Comparison of ENCODE assay signal across 8 cellular contexts in the genomic region with DNA sequence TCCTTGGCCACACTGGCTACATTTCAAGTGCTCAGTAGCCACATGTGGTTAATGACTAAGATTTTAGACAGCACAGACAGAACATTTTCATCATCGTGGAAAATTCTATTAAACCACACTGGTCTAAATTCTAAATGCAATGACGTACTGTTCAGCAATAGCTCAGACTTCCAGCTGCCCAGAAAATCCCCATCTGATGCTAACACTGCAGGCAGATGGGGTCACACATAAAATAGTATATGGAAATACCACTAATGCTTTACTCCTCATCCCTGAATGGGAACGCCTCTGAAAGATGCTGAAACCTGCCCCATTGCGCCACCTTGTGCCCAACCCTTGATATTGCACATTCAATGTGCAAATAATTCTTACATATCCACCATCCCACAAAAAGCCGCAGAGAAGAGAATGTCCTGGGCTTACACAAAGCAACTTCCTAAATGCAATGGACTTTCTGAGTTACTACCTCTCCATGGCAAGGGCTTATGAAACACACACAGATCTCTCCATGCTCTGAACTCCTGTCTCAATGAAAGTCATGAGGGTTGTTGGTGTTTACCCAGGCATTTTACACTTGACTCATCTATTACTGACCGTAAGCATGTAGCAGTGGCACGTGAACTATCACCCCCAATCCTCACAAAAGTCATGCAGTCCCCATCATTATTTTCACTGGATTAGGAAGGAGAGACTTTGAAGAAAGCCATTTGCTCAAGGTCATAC. TPM values are rescaled to one million over a fixed set of nuclear protein-coding genes. Genes with fewer than 3 reads are reported as not detected.
DNase-seq lines count a peak whose midpoint lies in the region; ATAC-seq lines count a peak whose summit lies in the region.

No MANE protein-coding gene starts in this region.

- H3K27ac Mint-ChIP-seq in activated CD4-positive, alpha-beta memory T cell treated with anti-CD3 and anti-CD28 coated beads, Interleukin-2, amount 10 ng/mL, durations not matched to agents 7 days and 5 days: no peak overlapping the region

- H3K9me3 Mint-ChIP-seq in activated CD4-positive, alpha-beta memory T cell treated with anti-CD3 and anti-CD28 coated beads, Interleukin-2, amount 10 ng/mL, durations not matched to agents 7 days and 5 days: no peaks in the 10 kb centered on the region

- POLR2A ChIA-PET in activated CD4-positive, alpha-beta memory T cell treated with anti-CD3 and anti-CD28 coated beads, Interleukin-2, amount 10 ng/mL, durations not matched to agents 7 days and 5 days (lab: Charles Lee): no interaction called here

- peak; percentile 57 for DNase-seq in ELR (ENCODE audit: low read depth)
- DNase-seq in NCI-H748 treated with DMSO at 0.1 percent for 48 hours (lab: John Stamatoyannopoulos, UW): peak; percentile 55
- peak; percentile 59 for DNase-seq in activated CD4-positive, alpha-beta memory T cell treated with anti-CD3 and anti-CD28 coated beads, Interleukin-2, amount 10 ng/mL, durations not matched to agents 7 days and 5 days
- peak; percentile 75 for DNase-seq in epidermal melanocyte (ENCODE audit: insufficient read length, low spot score)
- peak; percentile 45 for DNase-seq in stimulated activated CD8-positive, alpha-beta memory T cell treated with anti-CD3 and anti-CD28 coated beads, Interleukin-7, amount 100 ng/mL, for 24 hours (ENCODE audit: low read depth)

- H3K36me3 ChIP-seq in mucosa of stomach (ENCODE audit: control insufficient read depth, insufficient read depth, low read length): no peaks in the 10 kb centered on the region

- no peak overlapping the region for H3K4me3 ChIP-seq in mucosa of stomach (ENCODE audit: low read length)

- H3K27me3 Mint-ChIP-seq in activated CD4-positive, alpha-beta memory T cell treated with anti-CD3 and anti-CD28 coated beads, Interleukin-2, amount 10 ng/mL, durations not matched to agents 7 days and 5 days: peaks cover 2% of the 10 kb centered on the region

- no peaks in the 10 kb centered on the region for H3K4me1 Mint-ChIP-seq in activated CD4-positive, alpha-beta memory T cell treated with anti-CD3 and anti-CD28 coated beads, Interleukin-2, amount 10 ng/mL, durations not matched to agents 7 days and 5 days

- H3K4me3 Mint-ChIP-seq in activated CD4-positive, alpha-beta memory T cell treated with anti-CD3 and anti-CD28 coated beads, Interleukin-2, amount 10 ng/mL, durations not matched to agents 7 days and 5 days: no peak overlapping the region

- ATAC-seq in HG03342 (IDR thresholded peaks at IDR 0.05; ENCODE audit: unreplicated experiment): peak; percentile 60
- no peak for ATAC-seq in HG03095 (IDR thresholded peaks at IDR 0.05; ENCODE audit: unreplicated experiment)

- no peaks in the 10 kb centered on the region for H3K27me3 ChIP-seq in mucosa of stomach (ENCODE audit: control insufficient read depth, insufficient read depth, low read length)

- H3K9ac ChIP-seq in mucosa of stomach (ENCODE audit: low read length): peak overlapping the region; percentile 4

- H3K4me1 ChIP-seq in mucosa of stomach (ENCODE audit: control insufficient read depth, insufficient read depth, low read length): no peaks in the 10 kb centered on the region

- no peaks in the 10 kb centered on the region for H3K9me3 ChIP-seq in mucosa of stomach (ENCODE audit: control insufficient read depth, low read length)

- CTCF ChIA-PET in activated CD4-positive, alpha-beta memory T cell treated with anti-CD3 and anti-CD28 coated beads, Interleukin-2, amount 10 ng/mL, durations not matched to agents 7 days and 5 days (lab: Charles Lee): interaction anchor here (1.0 to 4.4 kb wide), 4 partner anchors 28 to 108 kb away, joined by 3 to 27 read pairs (median 6); no protein-coding TSS in a partner anchor

- H3K36me3 Mint-ChIP-seq in activated CD4-positive, alpha-beta memory T cell treated with anti-CD3 and anti-CD28 coated beads, Interleukin-2, amount 10 ng/mL, durations not matched to agents 7 days and 5 days (ENCODE audit: low read depth): no peaks in the 10 kb centered on the region

RNA-seq across cellular contexts. Expression of gene SLC5A9, which starts 20.3 kb away (rescaled TPM):
- total RNA-seq in activated CD4-positive, alpha-beta memory T cell treated with anti-CD3 and anti-CD28 coated beads, Interleukin-2, amount 10 ng/mL, durations not matched to agents 7 days and 5 days: not detected
